In the genomic region with DNA sequence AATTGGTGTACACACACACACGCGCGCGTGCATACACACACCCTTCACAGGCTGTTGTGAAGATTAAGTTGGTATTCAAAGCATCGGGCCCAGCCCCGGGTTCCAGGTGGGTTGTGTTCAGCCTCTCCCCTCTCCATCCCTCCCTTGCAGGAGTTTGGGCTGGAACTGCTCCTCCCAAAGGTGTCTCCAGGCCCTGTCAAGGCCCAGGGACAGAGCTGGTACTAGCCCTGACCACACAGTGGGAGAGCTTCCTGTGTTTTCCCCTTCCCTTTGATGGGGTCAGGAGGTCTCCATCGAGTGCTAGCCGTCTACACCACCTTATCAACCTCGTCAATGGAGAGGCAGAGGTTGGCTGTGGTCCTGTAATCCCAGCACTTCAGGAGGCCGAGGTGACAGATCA, we compare ENCODE assay signal across 13 cellular contexts. TPM values are rescaled to one million over a fixed set of nuclear protein-coding genes. Genes with fewer than 3 reads are reported as not detected.
A peak's percentile ranks its signal among the peaks of the same experiment; 100 is the strongest.
DNase-seq lines count a peak whose midpoint lies in the region; ATAC-seq and TF ChIP-seq lines count a peak whose summit lies in the region.
"Had no signal": no experiment of that assay in that cellular context is flagged by ENCODE, and none has a peak within 500 bp of the region (broad histone marks: within the 10 kb centered on the region; RNA-seq: fewer than 3 reads in every experiment).

No MANE protein-coding gene starts in this region.

- TF ChIP-seq CTCF in RWPE1 (conservative IDR thresholded peaks at IDR 0.05; ENCODE audit: low read depth) = no peak

- no peak for DNase-seq in activated T-cell treated with anti-CD3 and anti-CD28 coated beads, Interleukin-2, amount 50 U/mL, for 72 hours
- no peak for DNase-seq in activated T-cell treated with anti-CD3 and anti-CD28 coated beads, Interleukin-2, amount 50 U/mL, for 48 hours
- no peak for DNase-seq in RWPE1 (ENCODE audit: low spot score)
- no peak for DNase-seq in left colon
- DNase-seq in stimulated activated naive B cell treated with anti-CD40 and anti-IgM and Interleukin-4, amounts not matched to agents 10 μg/mL and 1 μg/mL and 100 μg/mL, for 72 hours = no peak
- DNase-seq in DMS79 treated with DMSO at 0.1 percent for 48 hours (lab: John Stamatoyannopoulos, UW) = no peak
- DNase-seq: amniotic stem cell, NCI-H187 treated with DMSO at 0.1 percent for 48 hours, NCI-H526 treated with DMSO at 0.1 percent for 48 hours had no signal

- H3K27ac ChIP-seq in RWPE1 = peak overlapping the region; percentile 58

- CTCF ChIA-PET in RWPE1 (lab: Yijun Ruan, JAX) = interaction anchor here (0.9 kb wide), 1 partner anchor 55 kb away, joined by 3 read pairs; no protein-coding TSS in a partner anchor

- H3K4me3 Mint-ChIP-seq in activated T-cell treated with anti-CD3 and anti-CD28 coated beads, Interleukin-2, amount 50 U/mL, for 72 hours = no peak overlapping the region
- H3K4me3 Mint-ChIP-seq in stimulated activated naive B cell treated with anti-CD40 and anti-IgM and Interleukin-4, amounts not matched to agents 10 μg/mL and 1 μg/mL and 100 μg/mL, for 72 hours = no peak overlapping the region
- H3K4me3 Mint-ChIP-seq: T-helper 17 cell had no signal

- POLR2A ChIA-PET in RWPE1 (lab: Yijun Ruan, JAX; ENCODE audit: low non-redundant PET) = no interaction called here

- H3K27me3 Mint-ChIP-seq in activated T-cell treated with anti-CD3 and anti-CD28 coated beads, Interleukin-2, amount 50 U/mL, for 72 hours (ENCODE audit: low read depth) = no peaks in the 10 kb centered on the region
- no peaks in the 10 kb centered on the region for H3K27me3 Mint-ChIP-seq in stimulated activated naive B cell treated with anti-CD40 and anti-IgM and Interleukin-4, amounts not matched to agents 10 μg/mL and 1 μg/mL and 100 μg/mL, for 72 hours
- H3K27me3 Mint-ChIP-seq: progenitor cell of endocrine pancreas, T-helper 17 cell had no signal

- no peak overlapping the region for H3K27ac Mint-ChIP-seq in activated T-cell treated with anti-CD3 and anti-CD28 coated beads, Interleukin-2, amount 50 U/mL, for 72 hours
- no peak overlapping the region for H3K27ac Mint-ChIP-seq in stimulated activated naive B cell treated with anti-CD40 and anti-IgM and Interleukin-4, amounts not matched to agents 10 μg/mL and 1 μg/mL and 100 μg/mL, for 72 hours
- H3K27ac Mint-ChIP-seq: progenitor cell of endocrine pancreas, T-helper 17 cell had no signal

- H3K36me3 Mint-ChIP-seq in activated T-cell treated with anti-CD3 and anti-CD28 coated beads, Interleukin-2, amount 50 U/mL, for 72 hours (ENCODE audit: insufficient read depth in 2 of 2) = peaks cover 0 to 2% of the 10 kb centered on the region in 2 donors
- H3K36me3 Mint-ChIP-seq in stimulated activated naive B cell treated with anti-CD40 and anti-IgM and Interleukin-4, amounts not matched to agents 10 μg/mL and 1 μg/mL and 100 μg/mL, for 72 hours = peaks cover 12 to 24% of the 10 kb centered on the region in 2 donors

- no peaks in the 10 kb centered on the region for H3K9me3 Mint-ChIP-seq in activated T-cell treated with anti-CD3 and anti-CD28 coated beads, Interleukin-2, amount 50 U/mL, for 72 hours
- H3K9me3 Mint-ChIP-seq in stimulated activated naive B cell treated with anti-CD40 and anti-IgM and Interleukin-4, amounts not matched to agents 10 μg/mL and 1 μg/mL and 100 μg/mL, for 72 hours = no peaks in the 10 kb centered on the region

- ATAC-seq in activated T-cell treated with anti-CD3 and anti-CD28 coated beads, Interleukin-2, amount 50 U/mL, for 72 hours (replicated peaks in 1 of 2) = peak; percentile 14 to 15
- peak; percentile 6 for ATAC-seq in left colon
- ATAC-seq in stimulated activated naive B cell treated with anti-CD40 and anti-IgM and Interleukin-4, amounts not matched to agents 10 μg/mL and 1 μg/mL and 100 μg/mL, for 72 hours (replicated peaks) = peak; percentile 12 to 15
- ATAC-seq in HG03565 (IDR thresholded peaks at IDR 0.05; ENCODE audit: unreplicated experiment) = no peak
- ATAC-seq in GM21360 (IDR thresholded peaks at IDR 0.05; ENCODE audit: unreplicated experiment) = no peak

- no peaks in the 10 kb centered on the region for H3K4me1 Mint-ChIP-seq in activated T-cell treated with anti-CD3 and anti-CD28 coated beads, Interleukin-2, amount 50 U/mL, for 72 hours (ENCODE audit: low read depth)
- H3K4me1 Mint-ChIP-seq in stimulated activated naive B cell treated with anti-CD40 and anti-IgM and Interleukin-4, amounts not matched to agents 10 μg/mL and 1 μg/mL and 100 μg/mL, for 72 hours = peaks cover 4 to 21% of the 10 kb centered on the region in 2 donors

- intact Hi-C loops in left colon (cut with DNase I, micrococcal nuclease) = no loop called here

RNA-seq across cellular contexts. Expression of a gene that starts 36.5 kb away (rescaled TPM):
- 100 to 1,000 TPM; 106 to 107 TPM for total RNA-seq in activated T-cell treated with anti-CD3 and anti-CD28 coated beads, Interleukin-2, amount 50 U/mL, for 72 hours
- total RNA-seq in left colon = 10 to 100 TPM; 76.5 to 90.4 TPM

Comparison
In these comparisons a context has a peak if more than half of its experiments do, and no peak if none do; other contexts are left out.
1. ATAC-seq: peak in activated T-cell treated with anti-CD3 and anti-CD28 coated beads, Interleukin-2, amount 50 U/mL, for 72 hours (2 of 2), left colon (single experiment) and stimulated activated naive B cell treated with anti-CD40 and anti-IgM and Interleukin-4, amounts not matched to agents 10 μg/mL and 1 μg/mL and 100 μg/mL, for 72 hours (2 of 2); none in HG03565 (single experiment) and GM21360 (single experiment).